11 cellular contexts compared by ENCODE assay signal in genomic region chr10:97169911-97170693, GRCh38. TPM values are rescaled to one million over a fixed set of nuclear protein-coding genes. Genes with fewer than 3 reads are reported as not detected.
DNase-seq lines count a peak whose midpoint lies in the region; TF ChIP-seq lines count a peak whose summit lies in the region.
"Had no signal": no experiment of that assay in that cellular context is flagged by ENCODE, and none has a peak within 500 bp of the region (broad histone marks: within the 10 kb centered on the region; RNA-seq: fewer than 3 reads in every experiment).

No MANE protein-coding gene starts in this region.

- H3K27ac Mint-ChIP-seq in immature natural killer cell, result no peak overlapping the region
- H3K27ac Mint-ChIP-seq: activated CD8-positive, alpha-beta T cell treated with anti-CD3 and anti-CD28 coated beads, Interleukin-2, amount 10 ng/mL, durations not matched to agents 7 days and 5 days; activated naive CD4-positive, alpha-beta T cell treated with anti-CD3 and anti-CD28 coated beads, Interleukin-2, amount 50 U/mL, for 24 hours; neural progenitor cell had no signal

- no peaks in the 10 kb centered on the region for H3K36me3 Mint-ChIP-seq in immature natural killer cell
- H3K36me3 Mint-ChIP-seq: activated naive CD4-positive, alpha-beta T cell treated with anti-CD3 and anti-CD28 coated beads, Interleukin-2, amount 50 U/mL, for 24 hours; neural progenitor cell had no signal

- H3K4me3 ChIP-seq in SJCRH30, result peak overlapping the region; percentile 26
- H3K4me3 ChIP-seq: neural progenitor cell had no signal

- H3K36me3 ChIP-seq in SJCRH30, result no peaks in the 10 kb centered on the region
- H3K36me3 ChIP-seq: neural progenitor cell had no signal

- no peak overlapping the region for H3K4me3 Mint-ChIP-seq in immature natural killer cell
- H3K4me3 Mint-ChIP-seq: activated CD8-positive, alpha-beta T cell treated with anti-CD3 and anti-CD28 coated beads, Interleukin-2, amount 10 ng/mL, durations not matched to agents 7 days and 5 days; activated naive CD4-positive, alpha-beta T cell treated with anti-CD3 and anti-CD28 coated beads, Interleukin-2, amount 50 U/mL, for 24 hours had no signal

- DNase-seq in G401 (ENCODE audit: low spot score) (peak; percentile 59), SJCRH30 (peak; percentile 26 to 37), iPS-NIHi11 (ENCODE audit: low spot score) (peak; percentile 76), immature natural killer cell (no peak), COLO829 (ENCODE audit: low spot score) (no peak), T-helper 9 cell (no peak)
- no peak for DNase-seq in activated CD8-positive, alpha-beta memory T cell treated with anti-CD3 and anti-CD28 coated beads for 24 hours
- DNase-seq: activated CD8-positive, alpha-beta T cell treated with anti-CD3 and anti-CD28 coated beads, Interleukin-2, amount 10 ng/mL, durations not matched to agents 7 days and 5 days had no signal

- no peaks in the 10 kb centered on the region for H3K9me3 ChIP-seq in SJCRH30 (replicated peaks)

- H3K9me3 Mint-ChIP-seq in immature natural killer cell, result no peaks in the 10 kb centered on the region
- H3K9me3 Mint-ChIP-seq: activated naive CD4-positive, alpha-beta T cell treated with anti-CD3 and anti-CD28 coated beads, Interleukin-2, amount 50 U/mL, for 24 hours; neural progenitor cell had no signal

- in situ Hi-C loops in G401 (cut with HindIII; ENCODE audit: low sequenced_read_pairs), result no loop called here

- H3K27ac ChIP-seq in 22Rv1, result peak overlapping the region; percentile 47
- no peak overlapping the region for H3K27ac ChIP-seq in SJCRH30
- H3K27ac ChIP-seq: neural progenitor cell had no signal

- H3K4me1 Mint-ChIP-seq in immature natural killer cell, result no peaks in the 10 kb centered on the region
- H3K4me1 Mint-ChIP-seq: activated naive CD4-positive, alpha-beta T cell treated with anti-CD3 and anti-CD28 coated beads, Interleukin-2, amount 50 U/mL, for 24 hours had no signal

- H3K4me1 ChIP-seq in SJCRH30, result no peaks in the 10 kb centered on the region

- peaks cover 0 to 4% (median 4%) of the 10 kb centered on the region in 3 donors for H3K27me3 Mint-ChIP-seq in immature natural killer cell (ENCODE audit: low read depth in 3 of 3)

- TF ChIP-seq CTCF in 22Rv1 (IDR thresholded peaks at IDR 0.05), result 0 out of 2 replicates have a peak, but pooled peaks have one; percentile 28

- H3K27me3 ChIP-seq in SJCRH30, result no peaks in the 10 kb centered on the region

RNA-seq across cellular contexts. Expression of gene SLIT1, which starts 15.7 kb away (rescaled TPM):
- total RNA-seq in G401 (2014; rRNA removed; shearing (Covaris generic)), result 0.06 and 0.20 TPM in 2 replicates
- 0.03 and 0.04 TPM in 2 replicates for total RNA-seq in SJCRH30 (2014; rRNA removed; shearing (Covaris generic))
- under 1 TPM in 2 of 3 donors, not detected in 1; 0.07 to 0.36 TPM for polyA plus RNA-seq in immature natural killer cell

Comparison
In these comparisons a context has a peak if more than half of its experiments do, and no peak if none do; other contexts are left out.
1. DNase-seq: peak in G401 (single experiment), SJCRH30 (2 of 2) and iPS-NIHi11 (single experiment); none in immature natural killer cell (0 of 3), COLO829 (single experiment), activated CD8-positive, alpha-beta memory T cell treated with anti-CD3 and anti-CD28 coated beads for 24 hours (single experiment) and T-helper 9 cell (single experiment).